In genomic region chr1:160522136-160522535, GRCh38 we compare ENCODE assay signal across 1 cellular context.
TF ChIP-seq lines count a peak whose summit lies in the region.

No MANE protein-coding gene starts in this region.

TF ChIP-seq in GM23338, 12 proteins besides CTCF, POLR2A, EP300 and RAD21 (continued from another document):
- TF ChIP-seq ZNF462 (CRISPR knock-in tag; IDR thresholded peaks at IDR 0.05) (no peak), JUNB (IDR thresholded peaks at IDR 0.05; ENCODE audit: unreplicated experiment) (no peak), REST (IDR thresholded peaks at IDR 0.05; ENCODE audit: unreplicated experiment) (no peak), CREB1 (CRISPR knock-in tag; IDR thresholded peaks at IDR 0.05; ENCODE audit: low read depth) (no peak), POLR2AphosphoS5 (IDR thresholded peaks at IDR 0.05; ENCODE audit: low read depth) (no peak), ZNF331 (CRISPR knock-in tag; IDR thresholded peaks at IDR 0.05; ENCODE audit: low read depth) (no peak), NANOG (IDR thresholded peaks at IDR 0.05; ENCODE audit: borderline replicate concordance) (no peak), EZH2phosphoT487 (IDR thresholded peaks at IDR 0.05; ENCODE audit: unreplicated experiment) (no peak), EZH2 (IDR thresholded peaks at IDR 0.05; ENCODE audit: low read depth, unreplicated experiment) (no peak)
